In genomic region chr1:90781429-90782020, GRCh38 we compare ENCODE assay signal across 16 cellular contexts.
"Had no signal": no experiment of that assay in that cellular context is flagged by ENCODE, and none has a peak within 500 bp of the region (broad histone marks: within the 10 kb centered on the region; RNA-seq: fewer than 3 reads in every experiment).

No MANE protein-coding gene starts in this region.

- H3K27ac ChIP-seq: cardiac muscle cell, colonic mucosa, esophagus muscularis mucosa, pancreas, suprapubic skin had no signal

- H3K9me3 Mint-ChIP-seq: activated CD4-positive, alpha-beta memory T cell treated with anti-CD3 and anti-CD28 coated beads for 36 hours; activated T-cell treated with anti-CD3 and anti-CD28 coated beads, Interleukin-2, amount 50 U/mL, for 24 hours; neural crest cell; stimulated activated naive B cell treated with anti-CD40 and anti-IgM and Interleukin-4, amounts not matched to agents 10 μg/mL and 1 μg/mL and 100 μg/mL, for 72 hours had no signal

- H3K27ac Mint-ChIP-seq: activated CD4-positive, alpha-beta memory T cell treated with anti-CD3 and anti-CD28 coated beads for 36 hours; activated CD4-positive, alpha-beta T cell treated with anti-CD3 and anti-CD28 coated beads for 36 hours; activated CD8-positive, alpha-beta memory T cell treated with anti-CD3 and anti-CD28 coated beads, Interleukin-2, amount 10 ng/mL, durations not matched to agents 7 days and 5 days; activated T-cell treated with anti-CD3 and anti-CD28 coated beads, Interleukin-2, amount 50 U/mL, for 24 hours; stimulated activated naive B cell treated with anti-CD40 and anti-IgM and Interleukin-4, amounts not matched to agents 10 μg/mL and 1 μg/mL and 100 μg/mL, for 72 hours had no signal

- H3K4me1 Mint-ChIP-seq: activated CD4-positive, alpha-beta T cell treated with anti-CD3 and anti-CD28 coated beads for 36 hours; activated CD8-positive, alpha-beta memory T cell treated with anti-CD3 and anti-CD28 coated beads, Interleukin-2, amount 10 ng/mL, durations not matched to agents 7 days and 5 days; neural crest cell; stimulated activated naive B cell treated with anti-CD40 and anti-IgM and Interleukin-4, amounts not matched to agents 10 μg/mL and 1 μg/mL and 100 μg/mL, for 72 hours had no signal

- H3K27me3 ChIP-seq: cardiac muscle cell, colonic mucosa, pancreas, suprapubic skin had no signal

- H3K4me3 Mint-ChIP-seq: activated CD4-positive, alpha-beta memory T cell treated with anti-CD3 and anti-CD28 coated beads for 36 hours; activated CD4-positive, alpha-beta T cell treated with anti-CD3 and anti-CD28 coated beads for 36 hours; activated CD8-positive, alpha-beta memory T cell treated with anti-CD3 and anti-CD28 coated beads, Interleukin-2, amount 10 ng/mL, durations not matched to agents 7 days and 5 days; activated T-cell treated with anti-CD3 and anti-CD28 coated beads, Interleukin-2, amount 50 U/mL, for 24 hours; neural crest cell; stimulated activated naive B cell treated with anti-CD40 and anti-IgM and Interleukin-4, amounts not matched to agents 10 μg/mL and 1 μg/mL and 100 μg/mL, for 72 hours had no signal

- H3K4me1 ChIP-seq: colonic mucosa, esophagus muscularis mucosa, pancreas, suprapubic skin had no signal

- H3K36me3 Mint-ChIP-seq: activated CD4-positive, alpha-beta memory T cell treated with anti-CD3 and anti-CD28 coated beads for 36 hours; activated CD8-positive, alpha-beta memory T cell treated with anti-CD3 and anti-CD28 coated beads, Interleukin-2, amount 10 ng/mL, durations not matched to agents 7 days and 5 days; stimulated activated naive B cell treated with anti-CD40 and anti-IgM and Interleukin-4, amounts not matched to agents 10 μg/mL and 1 μg/mL and 100 μg/mL, for 72 hours had no signal

- ATAC-seq: activated CD4-positive, alpha-beta T cell treated with anti-CD3 and anti-CD28 coated beads for 36 hours; activated CD8-positive, alpha-beta memory T cell treated with anti-CD3 and anti-CD28 coated beads, Interleukin-2, amount 10 ng/mL, durations not matched to agents 7 days and 5 days; left cardiac atrium; pancreas; stimulated activated naive B cell treated with anti-CD40 and anti-IgM and Interleukin-4, amounts not matched to agents 10 μg/mL and 1 μg/mL and 100 μg/mL, for 72 hours had no signal

- FAIRE-seq: pancreas had no signal

- H3K9me3 ChIP-seq: colonic mucosa, esophagus muscularis mucosa, pancreas, suprapubic skin had no signal

- H3K36me3 ChIP-seq: cardiac muscle cell, colonic mucosa, esophagus muscularis mucosa, pancreas, suprapubic skin had no signal

- H3K4me3 ChIP-seq: cardiac muscle cell, colonic mucosa, esophagus muscularis mucosa, lung, pancreas, suprapubic skin had no signal

- DNase-seq: activated CD4-positive, alpha-beta memory T cell treated with anti-CD3 and anti-CD28 coated beads for 36 hours; activated CD4-positive, alpha-beta T cell treated with anti-CD3 and anti-CD28 coated beads for 36 hours; activated CD8-positive, alpha-beta memory T cell treated with anti-CD3 and anti-CD28 coated beads, Interleukin-2, amount 10 ng/mL, durations not matched to agents 7 days and 5 days; activated naive CD4-positive, alpha-beta T cell treated with anti-CD3 and anti-CD28 coated beads, Interleukin-2, amount 50 U/mL, for 16 hours; activated T-cell treated with anti-CD3 and anti-CD28 coated beads, Interleukin-2, amount 50 U/mL, for 24 hours; colonic mucosa; left cardiac atrium; pancreas; retina; stimulated activated naive B cell treated with anti-CD40 and anti-IgM and Interleukin-4, amounts not matched to agents 10 μg/mL and 1 μg/mL and 100 μg/mL, for 72 hours; T-helper 2 cell had no signal
